8 cellular contexts compared by ENCODE assay signal in the genomic region with DNA sequence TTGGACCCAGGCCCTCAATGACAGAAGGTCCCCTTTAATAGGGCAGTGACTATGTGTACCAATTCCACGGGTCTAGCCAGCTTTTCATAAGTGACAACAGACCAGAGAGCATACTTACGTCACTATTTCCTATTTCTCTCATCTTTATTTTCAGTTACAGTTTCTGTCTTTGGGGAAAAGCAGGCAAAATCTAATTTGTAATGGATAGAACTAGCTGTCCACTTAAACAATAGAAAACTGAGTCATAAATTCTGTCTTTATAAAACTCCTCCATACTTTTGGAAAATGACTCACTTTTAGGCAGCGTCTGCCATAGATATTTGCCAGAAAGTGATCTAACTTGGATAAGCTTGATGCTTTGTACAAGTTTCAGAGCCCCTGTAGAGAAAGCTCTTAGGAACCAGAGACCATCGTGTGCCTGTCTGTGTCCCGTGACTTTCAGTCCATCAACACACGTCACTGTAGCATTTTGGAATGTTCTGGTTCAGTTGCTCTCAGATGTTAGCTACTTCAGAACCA.
A peak's percentile ranks its signal among the peaks of the same experiment; 100 is the strongest.
DNase-seq lines count a peak whose midpoint lies in the region; ATAC-seq and TF ChIP-seq lines count a peak whose summit lies in the region.

No MANE protein-coding gene starts in this region.

- no CpG with 5 or more reads among the region's 6 CpGs for WGBS in H9 (ENCODE audit: extremely low coverage, insufficient read length, low lambda C conversion rate)

- no peak overlapping the region for H3K4ac ChIP-seq in H9 (ENCODE audit: low read depth, low read length)

- peaks cover 5 to 9% (median 6%) of the 10 kb centered on the region in 3 donors for H3K36me3 Mint-ChIP-seq in CD8-positive, alpha-beta memory T cell
- H3K36me3 Mint-ChIP-seq in H9 (ENCODE audit: insufficient read depth in 1 of 3, low read depth in 3 of 3): peaks cover 6 to 17% (median 9%) of the 10 kb centered on the region in 3 experiments; a peak in 6 of 7 replicates

- no peaks in the 10 kb centered on the region for H3K79me1 ChIP-seq in H9 (ENCODE audit: insufficient read depth, low read depth, low read length, poor library complexity, severe bottlenecking)

- H4K8ac ChIP-seq in H9 (replicated peaks; ENCODE audit: insufficient read length, low read depth, low read length): no peak overlapping the region

- H3K79me2 ChIP-seq in H9 (ENCODE audit: insufficient read depth, low read length): no peaks in the 10 kb centered on the region

- no peak overlapping the region for H3K23ac ChIP-seq in H9 (ENCODE audit: insufficient read length, low read depth, low read length)

- no peaks in the 10 kb centered on the region for H3K27me3 Mint-ChIP-seq in CD8-positive, alpha-beta memory T cell
- H3K27me3 Mint-ChIP-seq in H9 (ENCODE audit: low read depth): no peaks in the 10 kb centered on the region; the same call in 1 of the 2 replicates

- H3K4me3 ChIP-seq in CD8-positive, alpha-beta memory T cell (ENCODE audit: low read length): no peak overlapping the region
- H3K4me3 ChIP-seq in MG63: no peak overlapping the region
- no peak overlapping the region for H3K4me3 ChIP-seq in fibroblast of mammary gland (ENCODE audit: control insufficient read depth, low read depth, low read length)

- no peak overlapping the region for H4K5ac ChIP-seq in H9 (ENCODE audit: insufficient read length, low read depth, low read length)

- no peak overlapping the region for H3K14ac ChIP-seq in H9 (ENCODE audit: insufficient read depth, low read length)

- CTCF ChIA-PET in CD8-positive, alpha-beta memory T cell (lab: Charles Lee): interaction anchor here (0.7 to 1.0 kb wide), 2 partner anchors 9 to 22 kb away, joined by 3 to 4 read pairs; no protein-coding TSS in a partner anchor

- no peaks in the 10 kb centered on the region for H3K36me3 ChIP-seq in CD8-positive, alpha-beta memory T cell (ENCODE audit: insufficient read depth, low read length)
- H3K36me3 ChIP-seq in MG63: no peaks in the 10 kb centered on the region

- H4K91ac ChIP-seq in H9 (ENCODE audit: insufficient read length, low read depth, low read length): no peak overlapping the region

- H3K4me1 ChIP-seq in CD8-positive, alpha-beta memory T cell (ENCODE audit: insufficient read depth, low read length): peaks cover 29% of the 10 kb centered on the region
- H3K4me1 ChIP-seq in H9 (ENCODE audit: insufficient read depth, low read length): peaks cover 23% of the 10 kb centered on the region

- H2BK5ac ChIP-seq in H9 (ENCODE audit: insufficient read length, low read length): no peak overlapping the region

- H3K4me1 Mint-ChIP-seq in CD8-positive, alpha-beta memory T cell: peaks cover 76 to 90% (median 87%) of the 10 kb centered on the region in 3 donors
- H3K4me1 Mint-ChIP-seq in H9: peaks cover 45 to 50% of the 10 kb centered on the region in 2 experiments

- no peak overlapping the region for H2AK5ac ChIP-seq in H9 (ENCODE audit: insufficient read length, low read length)

- H2BK12ac ChIP-seq in H9 (ENCODE audit: insufficient read length, low read depth, low read length): no peak overlapping the region

- no peak overlapping the region for H3K9ac ChIP-seq in H9 (ENCODE audit: extremely low read depth, insufficient read length, low read length)

- H2BK15ac ChIP-seq in H9 (ENCODE audit: low read depth, low read length): no peak overlapping the region

- peak overlapping the region in 3 of 7 donors; percentile 20 to 52 (median 51) for H3K4me3 Mint-ChIP-seq in CD8-positive, alpha-beta memory T cell
- H3K4me3 Mint-ChIP-seq in H9: no peak overlapping the region

- no peak overlapping the region for H2BK120ac ChIP-seq in H9 (ENCODE audit: low read depth, low read length, poor library complexity, severe bottlenecking)

- no peaks in the 10 kb centered on the region for H3K9me3 ChIP-seq in CD8-positive, alpha-beta memory T cell (ENCODE audit: low read length)
- H3K9me3 ChIP-seq in MG63 (no peaks in the 10 kb centered on the region), H9 (ENCODE audit: control insufficient read depth, low read depth, low read length) (no peaks in the 10 kb centered on the region)

- H3K27me3 ChIP-seq in CD8-positive, alpha-beta memory T cell (ENCODE audit: insufficient read depth, low read length, poor library complexity, severe bottlenecking): no peaks in the 10 kb centered on the region
- no peaks in the 10 kb centered on the region for H3K27me3 ChIP-seq in MG63
- no peaks in the 10 kb centered on the region for H3K27me3 ChIP-seq in H9 (ENCODE audit: insufficient read depth, low read length)

- DNase-seq in CD8-positive, alpha-beta memory T cell: no peak
- DNase-seq in MG63 (peak; percentile 56), fibroblast of mammary gland (ENCODE audit: low read depth) (peak; percentile 78), glomerular visceral epithelial cell (ENCODE audit: extremely low spot score) (no peak), H9 (no peak)
- no peak for DNase-seq in activated CD4-positive, alpha-beta T cell treated with anti-CD3 and anti-CD28 coated beads, Interleukin-2, amount 50 U/mL, for 4 hours

- H3K23me2 ChIP-seq in H9 (ENCODE audit: insufficient read length, low read depth, low read length, poor library complexity, severe bottlenecking): peaks cover 5% of the 10 kb centered on the region

- H4K20me1 ChIP-seq in H9 (ENCODE audit: control insufficient read depth, insufficient read depth, insufficient read length): no peaks in the 10 kb centered on the region

- H3T11ph ChIP-seq in H9 (ENCODE audit: low read length): no peak overlapping the region

- ATAC-seq in GM21381 (IDR thresholded peaks at IDR 0.05; ENCODE audit: unreplicated experiment): peak; percentile 70
- ATAC-seq in GM19328 (IDR thresholded peaks at IDR 0.05; ENCODE audit: unreplicated experiment): no peak

- no peak overlapping the region for H3K27ac ChIP-seq in CD8-positive, alpha-beta memory T cell (ENCODE audit: low read depth, low read length)
- no peak overlapping the region for H3K27ac ChIP-seq in H9 (ENCODE audit: insufficient read length, low read depth, low read length)

- H2AFZ ChIP-seq in H9 (ENCODE audit: low read length): no peak overlapping the region

- H3K56ac ChIP-seq in H9 (ENCODE audit: insufficient read length, low read depth, low read length): no peak overlapping the region

- POLR2A ChIA-PET in CD8-positive, alpha-beta memory T cell (lab: Charles Lee): no interaction called here

- no peaks in the 10 kb centered on the region for H3K9me3 Mint-ChIP-seq in CD8-positive, alpha-beta memory T cell
- peaks cover 11 to 16% of the 10 kb centered on the region in 2 experiments for H3K9me3 Mint-ChIP-seq in H9

- no peak overlapping the region for H2BK20ac ChIP-seq in H9 (ENCODE audit: low read depth, low read length, poor library complexity, severe bottlenecking)

- TF ChIP-seq CTCF in fibroblast of mammary gland (conservative IDR thresholded peaks at IDR 0.05; ENCODE audit: control insufficient read depth, insufficient read depth, low read depth, low read length): no peak
- no peak for TF ChIP-seq CTCF in H9 (conservative IDR thresholded peaks at IDR 0.05)

- H3K4me2 ChIP-seq in H9 (ENCODE audit: insufficient read depth, insufficient read length, low read length): no peak overlapping the region

- peak overlapping the region in 6 of 8 donors; percentile 31 to 78 (median 44) for H3K27ac Mint-ChIP-seq in CD8-positive, alpha-beta memory T cell
- H3K27ac Mint-ChIP-seq in H9: no peak overlapping the region; a peak in 1 of 7 replicates

- H3K18ac ChIP-seq in H9 (ENCODE audit: insufficient read length, low read depth, low read length): no peak overlapping the region

Comparison
In these comparisons a context has a peak if more than half of its experiments do, and no peak if none do; other contexts are left out.
1. DNase-seq: peak in MG63 (single experiment) and fibroblast of mammary gland (single experiment); none in CD8-positive, alpha-beta memory T cell (0 of 5), glomerular visceral epithelial cell (single experiment), activated CD4-positive, alpha-beta T cell treated with anti-CD3 and anti-CD28 coated beads, Interleukin-2, amount 50 U/mL, for 4 hours (0 of 2) and H9 (single experiment).
2. H3K27ac Mint-ChIP-seq: peak in CD8-positive, alpha-beta memory T cell (6 of 8); none in H9 (0 of 3).